Comparison of ENCODE assay signal across 21 cellular contexts in the genomic region with DNA sequence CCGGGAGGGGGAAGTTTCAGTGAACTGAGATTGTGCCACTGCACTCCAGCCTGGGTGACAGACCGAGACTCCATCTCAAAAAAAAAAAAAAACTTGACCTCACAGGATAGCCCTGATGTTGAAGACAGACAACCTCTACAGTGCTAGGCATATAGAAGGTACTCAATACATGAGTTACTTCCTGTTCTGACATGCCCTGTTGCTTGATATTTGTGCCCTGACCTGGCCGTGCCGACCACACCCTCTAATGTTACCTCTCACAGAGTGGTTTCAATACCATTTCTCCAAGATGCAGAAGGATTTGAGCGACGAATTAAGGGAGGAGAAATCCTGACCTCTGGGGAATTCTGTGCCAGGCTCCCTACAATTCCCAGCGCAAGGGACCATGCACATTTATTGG. TPM values are rescaled to one million over a fixed set of nuclear protein-coding genes. Genes with fewer than 3 reads are reported as not detected.
DNase-seq lines count a peak whose midpoint lies in the region; ATAC-seq and TF ChIP-seq lines count a peak whose summit lies in the region.
"Had no signal": no experiment of that assay in that cellular context is flagged by ENCODE, and none has a peak within 500 bp of the region (broad histone marks: within the 10 kb centered on the region; RNA-seq: fewer than 3 reads in every experiment).

No MANE protein-coding gene starts in this region.

- H3K9me3 Mint-ChIP-seq in activated CD4-positive, alpha-beta T cell treated with anti-CD3 and anti-CD28 coated beads, Interleukin-2, amount 10 ng/mL, durations not matched to agents 24 days and 14 days = no peaks in the 10 kb centered on the region
- no peaks in the 10 kb centered on the region for H3K9me3 Mint-ChIP-seq in activated CD4-positive, alpha-beta T cell treated with anti-CD3 and anti-CD28 coated beads, Interleukin-2, amount 10 ng/mL, durations not matched to agents 7 days and 5 days
- no peaks in the 10 kb centered on the region for H3K9me3 Mint-ChIP-seq in stimulated activated memory B cell treated with anti-CD40 and anti-IgM and Interleukin-4, amounts not matched to agents 10 μg/mL and 1 μg/mL and 100 μg/mL, for 72 hours
- H3K9me3 Mint-ChIP-seq: neural crest cell had no signal

- CTCF ChIA-PET in activated CD4-positive, alpha-beta T cell treated with anti-CD3 and anti-CD28 coated beads, Interleukin-2, amount 10 ng/mL, durations not matched to agents 7 days and 5 days (lab: Charles Lee) = no interaction called here

- H2AFZ ChIP-seq in OCI-LY1 (ENCODE audit: low read length) = no peak overlapping the region

- peaks cover 4% of the 10 kb centered on the region for H3F3A ChIP-seq in OCI-LY1 (ENCODE audit: insufficient read depth, low read length)

- intact Hi-C loops in activated CD4-positive, alpha-beta T cell treated with anti-CD3 and anti-CD28 coated beads, Interleukin-2, amount 10 ng/mL, durations not matched to agents 24 days and 14 days (cut with micrococcal nuclease) = no loop called here

- TF ChIP-seq CTCF in OCI-LY1 (IDR thresholded peaks at IDR 0.05; ENCODE audit: low read length) = no peak
- TF ChIP-seq CTCF in foreskin keratinocyte (conservative IDR thresholded peaks at IDR 0.05) = no peak

- POLR2A ChIA-PET in activated CD4-positive, alpha-beta T cell treated with anti-CD3 and anti-CD28 coated beads, Interleukin-2, amount 10 ng/mL, durations not matched to agents 7 days and 5 days (lab: Charles Lee) = no interaction called here

- no peaks in the 10 kb centered on the region for H3K36me3 ChIP-seq in OCI-LY1 (ENCODE audit: insufficient read depth, low read length)
- H3K36me3 ChIP-seq: sigmoid colon, upper lobe of right lung had no signal

- H3K27ac Mint-ChIP-seq in activated CD4-positive, alpha-beta T cell treated with anti-CD3 and anti-CD28 coated beads, Interleukin-2, amount 10 ng/mL, durations not matched to agents 24 days and 14 days = peak overlapping the region; percentile 11
- H3K27ac Mint-ChIP-seq in activated CD4-positive, alpha-beta T cell treated with anti-CD3 and anti-CD28 coated beads, Interleukin-2, amount 10 ng/mL, durations not matched to agents 7 days and 5 days = no peak overlapping the region
- H3K27ac Mint-ChIP-seq in stimulated activated memory B cell treated with anti-CD40 and anti-IgM and Interleukin-4, amounts not matched to agents 10 μg/mL and 1 μg/mL and 100 μg/mL, for 72 hours = peak overlapping the region; percentile 19
- H3K27ac Mint-ChIP-seq: activated T-helper 2 cell treated with anti-CD3 and anti-CD28 coated beads, Interferon-gamma antibody, Interleukin-2, Interleukin-4, amounts not matched to agents 10 μg/mL and 5 μg/mL and 100 μg/mL, durations not matched to agents 14 hours and 24 hours and 36 hours had no signal

- H3K4me2 ChIP-seq in OCI-LY1 (ENCODE audit: low read length) = no peak overlapping the region; the same call in 1 of the 2 replicates

- DNase-seq in activated CD4-positive, alpha-beta T cell treated with anti-CD3 and anti-CD28 coated beads, Interleukin-2, amount 10 ng/mL, durations not matched to agents 24 days and 14 days = no peak
- no peak for DNase-seq in activated CD4-positive, alpha-beta T cell treated with anti-CD3 and anti-CD28 coated beads, Interleukin-2, amount 10 ng/mL, durations not matched to agents 7 days and 5 days
- DNase-seq in foreskin keratinocyte (peak; percentile 12 to 56), NCI-H1417 (lab: John Stamatoyannopoulos, UW) (no peak), NCI-H2196 treated with DMSO at 0.1 percent for 48 hours (lab: John Stamatoyannopoulos, UW; ENCODE audit: unreplicated experiment) (no peak)
- DNase-seq: activated CD4-positive, alpha-beta T cell treated with anti-CD3 and anti-CD28 coated beads, Interleukin-2, amount 50 U/mL, for 1 hour; glutamatergic neuron; HCEC 1CT; MV-4-11; NCI-H187 treated with DMSO at 0.1 percent for 48 hours; NCI-H2227 treated with DMSO at 0.1 percent for 48 hours; NCI-H748 treated with DMSO at 0.1 percent for 48 hours; SHP77; sigmoid colon; upper lobe of right lung had no signal

- H3K4me3 ChIP-seq in OCI-LY1 (ENCODE audit: low read depth, low read length, poor library complexity, severe bottlenecking) = no peak overlapping the region
- H3K4me3 ChIP-seq: sigmoid colon, upper lobe of right lung had no signal

- peak overlapping the region; percentile 16 for H3K4me3 Mint-ChIP-seq in activated CD4-positive, alpha-beta T cell treated with anti-CD3 and anti-CD28 coated beads, Interleukin-2, amount 10 ng/mL, durations not matched to agents 24 days and 14 days
- no peak overlapping the region for H3K4me3 Mint-ChIP-seq in activated CD4-positive, alpha-beta T cell treated with anti-CD3 and anti-CD28 coated beads, Interleukin-2, amount 10 ng/mL, durations not matched to agents 7 days and 5 days
- no peak overlapping the region for H3K4me3 Mint-ChIP-seq in stimulated activated memory B cell treated with anti-CD40 and anti-IgM and Interleukin-4, amounts not matched to agents 10 μg/mL and 1 μg/mL and 100 μg/mL, for 72 hours
- H3K4me3 Mint-ChIP-seq: brain, neural crest cell had no signal

- ATAC-seq in foreskin keratinocyte (no peak), GM18858 (IDR thresholded peaks at IDR 0.05; ENCODE audit: unreplicated experiment) (no peak)
- ATAC-seq in stimulated activated memory B cell treated with anti-CD40 and anti-IgM and Interleukin-4, amounts not matched to agents 10 μg/mL and 1 μg/mL and 100 μg/mL, for 72 hours = no peak
- ATAC-seq: upper lobe of right lung had no signal

- H3K27me3 ChIP-seq in OCI-LY1 (ENCODE audit: insufficient read depth, low read length) (no peaks in the 10 kb centered on the region), foreskin keratinocyte (no peaks in the 10 kb centered on the region)
- H3K27me3 ChIP-seq: sigmoid colon, upper lobe of right lung had no signal

- H3K36me3 Mint-ChIP-seq in activated CD4-positive, alpha-beta T cell treated with anti-CD3 and anti-CD28 coated beads, Interleukin-2, amount 10 ng/mL, durations not matched to agents 24 days and 14 days (ENCODE audit: low read depth) = no peaks in the 10 kb centered on the region
- peaks cover 5% of the 10 kb centered on the region for H3K36me3 Mint-ChIP-seq in activated CD4-positive, alpha-beta T cell treated with anti-CD3 and anti-CD28 coated beads, Interleukin-2, amount 10 ng/mL, durations not matched to agents 7 days and 5 days (ENCODE audit: low read depth)
- no peaks in the 10 kb centered on the region for H3K36me3 Mint-ChIP-seq in stimulated activated memory B cell treated with anti-CD40 and anti-IgM and Interleukin-4, amounts not matched to agents 10 μg/mL and 1 μg/mL and 100 μg/mL, for 72 hours
- H3K36me3 Mint-ChIP-seq: brain had no signal

- H3K9ac ChIP-seq in OCI-LY1 (ENCODE audit: low read length) = no peak overlapping the region; the same call in 1 of the 2 replicates

- no peaks in the 10 kb centered on the region for H3K79me2 ChIP-seq in OCI-LY1 (ENCODE audit: insufficient read depth, low read length)

- no peaks in the 10 kb centered on the region for H3K9me3 ChIP-seq in OCI-LY1 (ENCODE audit: low read length)
- H3K9me3 ChIP-seq: sigmoid colon, upper lobe of right lung had no signal

- peaks cover 69% of the 10 kb centered on the region for H3K4me1 ChIP-seq in OCI-LY1 (ENCODE audit: insufficient read depth, low read length, severe bottlenecking)
- H3K4me1 ChIP-seq in foreskin keratinocyte = peaks cover 9% of the 10 kb centered on the region
- H3K4me1 ChIP-seq: sigmoid colon had no signal

- peaks cover 49% of the 10 kb centered on the region for H3K27me3 Mint-ChIP-seq in activated CD4-positive, alpha-beta T cell treated with anti-CD3 and anti-CD28 coated beads, Interleukin-2, amount 10 ng/mL, durations not matched to agents 24 days and 14 days
- H3K27me3 Mint-ChIP-seq in activated CD4-positive, alpha-beta T cell treated with anti-CD3 and anti-CD28 coated beads, Interleukin-2, amount 10 ng/mL, durations not matched to agents 7 days and 5 days = peaks cover 53% of the 10 kb centered on the region
- no peaks in the 10 kb centered on the region for H3K27me3 Mint-ChIP-seq in stimulated activated memory B cell treated with anti-CD40 and anti-IgM and Interleukin-4, amounts not matched to agents 10 μg/mL and 1 μg/mL and 100 μg/mL, for 72 hours

- peaks cover 42% of the 10 kb centered on the region for H3K4me1 Mint-ChIP-seq in activated CD4-positive, alpha-beta T cell treated with anti-CD3 and anti-CD28 coated beads, Interleukin-2, amount 10 ng/mL, durations not matched to agents 24 days and 14 days
- peaks cover 48% of the 10 kb centered on the region for H3K4me1 Mint-ChIP-seq in activated CD4-positive, alpha-beta T cell treated with anti-CD3 and anti-CD28 coated beads, Interleukin-2, amount 10 ng/mL, durations not matched to agents 7 days and 5 days
- peaks cover 71% of the 10 kb centered on the region for H3K4me1 Mint-ChIP-seq in stimulated activated memory B cell treated with anti-CD40 and anti-IgM and Interleukin-4, amounts not matched to agents 10 μg/mL and 1 μg/mL and 100 μg/mL, for 72 hours
- H3K4me1 Mint-ChIP-seq: neural crest cell had no signal

- H3K27ac ChIP-seq in OCI-LY1 (ENCODE audit: low read depth, low read length, poor library complexity, severe bottlenecking) (peak overlapping the region; percentile 97), foreskin keratinocyte (no peak overlapping the region)
- H3K27ac ChIP-seq: sigmoid colon, upper lobe of right lung had no signal

- no peaks in the 10 kb centered on the region for H3K9me2 ChIP-seq in OCI-LY1 (ENCODE audit: low read depth, low read length)

- H4K20me1 ChIP-seq in OCI-LY1 (ENCODE audit: insufficient read depth, low read length) = no peaks in the 10 kb centered on the region

RNA-seq across cellular contexts. Expression of gene PTAFR, which starts 5.2 kb away (rescaled TPM):
- 0.40 and 0.57 TPM in 2 replicates for total RNA-seq in activated CD4-positive, alpha-beta T cell treated with anti-CD3 and anti-CD28 coated beads, Interleukin-2, amount 10 ng/mL, durations not matched to agents 24 days and 14 days
- under 1 TPM; 0.20 to 0.56 TPM for total RNA-seq in activated CD4-positive, alpha-beta T cell treated with anti-CD3 and anti-CD28 coated beads, Interleukin-2, amount 10 ng/mL, durations not matched to agents 7 days and 5 days
- total RNA-seq in foreskin keratinocyte = 5.9 and 6.7 TPM in 2 replicates
- polyA plus RNA-seq in foreskin keratinocyte = 3.5 and 3.9 TPM in 2 replicates

Comparison
In these comparisons a context has a peak if more than half of its experiments do, and no peak if none do; other contexts are left out.
1. DNase-seq: peak in foreskin keratinocyte (2 of 2); none in activated CD4-positive, alpha-beta T cell treated with anti-CD3 and anti-CD28 coated beads, Interleukin-2, amount 10 ng/mL, durations not matched to agents 24 days and 14 days (single experiment), activated CD4-positive, alpha-beta T cell treated with anti-CD3 and anti-CD28 coated beads, Interleukin-2, amount 10 ng/mL, durations not matched to agents 7 days and 5 days (single experiment), NCI-H1417 (0 of 3) and NCI-H2196 treated with DMSO at 0.1 percent for 48 hours (single experiment).